ENCODE assay signal across 16 cellular contexts in the genomic region with DNA sequence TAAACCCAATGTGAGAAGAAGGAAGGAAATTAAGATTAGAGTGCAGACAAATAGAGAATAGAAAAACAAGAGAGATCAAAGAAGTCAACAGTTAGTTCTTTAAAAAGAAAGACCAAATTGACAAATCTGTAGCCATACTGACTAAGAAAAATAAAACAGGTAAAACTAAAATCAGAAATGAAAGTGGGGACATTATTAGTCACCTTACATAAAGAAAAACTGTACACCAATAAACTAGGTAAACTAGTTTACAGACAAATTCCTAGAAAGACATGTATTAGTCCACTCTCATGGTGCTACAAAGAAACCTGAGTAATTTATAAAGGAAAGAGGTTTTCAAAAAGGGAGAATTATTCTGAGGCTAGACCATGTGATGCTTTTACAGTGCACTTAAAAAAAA. TPM values are rescaled to one million over a fixed set of nuclear protein-coding genes. Genes with fewer than 3 reads are reported as not detected.
A peak's percentile ranks its signal among the peaks of the same experiment; 100 is the strongest.
DNase-seq lines count a peak whose midpoint lies in the region; ATAC-seq and TF ChIP-seq lines count a peak whose summit lies in the region.
"Had no signal": no experiment of that assay in that cellular context is flagged by ENCODE, and none has a peak within 500 bp of the region (broad histone marks: within the 10 kb centered on the region; RNA-seq: fewer than 3 reads in every experiment).

No MANE protein-coding gene starts in this region.

- ATAC-seq in GM19025 (IDR thresholded peaks at IDR 0.05; ENCODE audit: low read depth, unreplicated experiment), result peak; percentile 71
- ATAC-seq in HG02678 (IDR thresholded peaks at IDR 0.05; ENCODE audit: unreplicated experiment), result peak; percentile 82
- peak; percentile 73 for ATAC-seq in HG03520 (IDR thresholded peaks at IDR 0.05; ENCODE audit: unreplicated experiment)
- ATAC-seq in Right ventricle myocardium inferior, result no peak
- ATAC-seq: left lung had no signal

- peak; percentile 16 for DNase-seq in GM13976 (ENCODE audit: low spot score)
- no peak for DNase-seq in islet precursor cell
- no peak for DNase-seq in Kasumi-1 (lab: John Stamatoyannopoulos, UW)
- no peak for DNase-seq in Right ventricle myocardium inferior (ENCODE audit: missing footprints)
- no peak for DNase-seq in NCI-H345 treated with DMSO at 0.1 percent for 48 hours (lab: John Stamatoyannopoulos, UW; ENCODE audit: unreplicated experiment)
- DNase-seq: activated CD4-positive, alpha-beta T cell treated with anti-CD3 and anti-CD28 coated beads for 48 hours; anterior cingulate cortex; BE2C; effector CD8-positive, alpha-beta T cell; left lung; NCI-H1092 treated with DMSO at 0.1 percent for 48 hours; spleen; uterus had no signal

- in situ Hi-C loops in GM13976 (cut with MboI; ENCODE audit: low sequenced_read_pairs, unreplicated experiment), result no loop called here

- intact Hi-C loops in Right ventricle myocardium inferior (cut with DNase I), result no loop called here

- TF ChIP-seq CTCF in GM13976 (IDR thresholded peaks at IDR 0.05; ENCODE audit: borderline replicate concordance, control extremely low read depth, extremely low read depth, insufficient read depth, missing control alignments), result no peak

RNA-seq across cellular contexts. Expression of gene BLZF1, which starts 22.3 kb away (rescaled TPM):
- 22.6 TPM for total RNA-seq in Right ventricle myocardium inferior

RNA-seq across cellular contexts. Expression of gene NME7, which starts 22.7 kb away (rescaled TPM):
- total RNA-seq in Right ventricle myocardium inferior, result 10.1 TPM

RNA-seq across cellular contexts. Expression of gene CCDC181, which starts 37.0 kb away (rescaled TPM):
- 0.65 TPM for total RNA-seq in Right ventricle myocardium inferior
- total RNA-seq: spleen had no signal
